Comparison of ENCODE assay signal across 12 cellular contexts in the genomic region with DNA sequence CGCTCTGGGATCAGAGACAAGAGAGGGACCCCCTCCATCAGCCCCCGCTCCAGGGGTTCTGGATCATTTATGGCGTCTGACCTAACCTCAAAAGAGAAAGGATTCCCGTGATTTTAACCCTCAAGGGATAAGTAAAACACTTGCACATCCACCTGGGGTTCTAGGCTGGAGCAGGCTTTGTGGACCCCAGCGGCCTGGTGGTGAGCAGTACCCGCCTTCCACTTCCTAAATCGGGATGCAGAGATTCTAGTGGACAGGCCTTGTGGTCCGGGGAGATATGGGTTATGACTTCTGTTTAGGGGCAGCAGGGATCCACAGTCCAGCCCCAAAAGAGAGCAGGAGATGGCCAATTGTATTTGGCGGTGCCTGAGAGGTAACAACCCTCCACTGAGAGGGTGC. TPM values are rescaled to one million over a fixed set of nuclear protein-coding genes. Genes with fewer than 3 reads are reported as not detected.
DNase-seq lines count a peak whose midpoint lies in the region; ATAC-seq and TF ChIP-seq lines count a peak whose summit lies in the region.
"Had no signal": no experiment of that assay in that cellular context is flagged by ENCODE, and none has a peak within 500 bp of the region (broad histone marks: within the 10 kb centered on the region; RNA-seq: fewer than 3 reads in every experiment).

No MANE protein-coding gene starts in this region.

- no peaks in the 10 kb centered on the region for H3K4me1 ChIP-seq in mesendoderm (ENCODE audit: control insufficient read depth, low read depth, low read length)
- H3K4me1 ChIP-seq in thoracic aorta (ENCODE audit: control insufficient read depth in 1 of 2, low read depth in 2 of 2), result peaks cover 6 to 14% of the 10 kb centered on the region in 2 donors

- no peak overlapping the region for H3K18ac ChIP-seq in mesendoderm (ENCODE audit: low read length)

- no peak overlapping the region for H4K5ac ChIP-seq in mesendoderm (ENCODE audit: low read length)

- ATAC-seq in thoracic aorta (ENCODE audit: insufficient number of reproducible peaks, low FRiP score, low read depth), result no peak
- no peak for ATAC-seq in GM21717 (IDR thresholded peaks at IDR 0.05; ENCODE audit: unreplicated experiment)
- ATAC-seq: activated CD8-positive, alpha-beta memory T cell treated with anti-CD3 and anti-CD28 coated beads, Interleukin-2, amount 10 ng/mL, durations not matched to agents 7 days and 5 days had no signal

- H4K8ac ChIP-seq in mesendoderm (ENCODE audit: low read depth, low read length), result no peak overlapping the region

- no peaks in the 10 kb centered on the region for H3K79me1 ChIP-seq in mesendoderm (ENCODE audit: low read length)

- H3K4me2 ChIP-seq in mesendoderm (ENCODE audit: low read length), result peak overlapping the region; percentile 51

- H3K36me3 Mint-ChIP-seq in activated T-cell treated with anti-CD3 and anti-CD28 coated beads, Interleukin-2, amount 50 U/mL, for 24 hours (ENCODE audit: low read depth), result no peaks in the 10 kb centered on the region
- H3K36me3 Mint-ChIP-seq: activated CD8-positive, alpha-beta memory T cell treated with anti-CD3 and anti-CD28 coated beads, Interleukin-2, amount 10 ng/mL, durations not matched to agents 7 days and 5 days had no signal

- peak overlapping the region; percentile 63 for H3K56ac ChIP-seq in mesendoderm (ENCODE audit: low read length)

- H3K4me3 ChIP-seq in choroid plexus epithelial cell (ENCODE audit: low read depth, low read length) (peak overlapping the region; percentile 51), mesendoderm (ENCODE audit: low read length) (no peak overlapping the region), thoracic aorta (peak overlapping the region; percentile 65)

- peaks cover 63% of the 10 kb centered on the region for H3K27me3 Mint-ChIP-seq in activated T-cell treated with anti-CD3 and anti-CD28 coated beads, Interleukin-2, amount 50 U/mL, for 24 hours

- DNase-seq in activated T-cell treated with anti-CD3 and anti-CD28 coated beads, Interleukin-2, amount 50 U/mL, for 24 hours, result no peak
- DNase-seq in activated T-cell treated with anti-CD3 and anti-CD28 coated beads for 4 hours, result no peak
- DNase-seq in choroid plexus epithelial cell (ENCODE audit: low read depth), result no peak
- DNase-seq in mesendoderm, result no peak
- no peak for DNase-seq in thoracic aorta (ENCODE audit: low spot score)
- no peak for DNase-seq in SHP77 treated with DMSO at 0.1 percent for 48 hours (lab: John Stamatoyannopoulos, UW)
- DNase-seq in nucleus accumbens (lab: John Stamatoyannopoulos, UW), result no peak
- DNase-seq: activated CD8-positive, alpha-beta memory T cell treated with anti-CD3 and anti-CD28 coated beads, Interleukin-2, amount 10 ng/mL, durations not matched to agents 7 days and 5 days; NCI-H1092 treated with DMSO at 0.1 percent for 48 hours; NK-92 treated with Interleukin-12 subunit alpha and Interleukin-12 subunit beta, amount 100 ng/mL, for 24 hours; T-helper 2 cell had no signal

- no peak overlapping the region for H2BK15ac ChIP-seq in mesendoderm (replicated peaks; ENCODE audit: low read depth)

- peaks cover 12% of the 10 kb centered on the region for H3K4me1 Mint-ChIP-seq in activated T-cell treated with anti-CD3 and anti-CD28 coated beads, Interleukin-2, amount 50 U/mL, for 24 hours (ENCODE audit: low read depth)

- H3K27me3 ChIP-seq in mesendoderm (ENCODE audit: insufficient read depth, low read length, poor library complexity) (peaks cover 13% of the 10 kb centered on the region), thoracic aorta (replicated peaks; ENCODE audit: insufficient read depth) (no peaks in the 10 kb centered on the region)

- no peaks in the 10 kb centered on the region for H3K9me3 Mint-ChIP-seq in activated T-cell treated with anti-CD3 and anti-CD28 coated beads, Interleukin-2, amount 50 U/mL, for 24 hours

- H3K36me3 ChIP-seq in mesendoderm (ENCODE audit: control insufficient read depth, insufficient read depth, low read length), result no peaks in the 10 kb centered on the region
- H3K36me3 ChIP-seq in thoracic aorta, result no peaks in the 10 kb centered on the region

- no peak overlapping the region for H2BK5ac ChIP-seq in mesendoderm (ENCODE audit: low read length)

- H2BK120ac ChIP-seq in mesendoderm (ENCODE audit: low read depth, low read length), result no peak overlapping the region

- H3K27ac ChIP-seq in mesendoderm (ENCODE audit: low read depth, low read length), result no peak overlapping the region
- no peak overlapping the region for H3K27ac ChIP-seq in thoracic aorta

- no CpG with 5 or more reads among the region's 9 CpGs for WGBS in mesendoderm (ENCODE audit: extremely low coverage, insufficient coverage, low lambda C conversion rate)

- no peak overlapping the region for H3K4ac ChIP-seq in mesendoderm (ENCODE audit: low read depth, low read length)

- no peak overlapping the region for H3K23ac ChIP-seq in mesendoderm (ENCODE audit: low read length)

- no peaks in the 10 kb centered on the region for H3K79me2 ChIP-seq in mesendoderm (ENCODE audit: control insufficient read depth, insufficient read depth, low read length)

- H3K9ac ChIP-seq in mesendoderm (ENCODE audit: low read length), result peak overlapping the region; percentile 58

- no peak for TF ChIP-seq CTCF in choroid plexus epithelial cell (conservative IDR thresholded peaks at IDR 0.05; ENCODE audit: low read depth, low read length)
- no peak for TF ChIP-seq CTCF in thoracic aorta (IDR thresholded peaks at IDR 0.05)

- H3K9me3 ChIP-seq in thoracic aorta, result no peaks in the 10 kb centered on the region

- no peak overlapping the region for H2AK5ac ChIP-seq in mesendoderm (ENCODE audit: low read length)

- no peak overlapping the region for H3K27ac Mint-ChIP-seq in activated T-cell treated with anti-CD3 and anti-CD28 coated beads, Interleukin-2, amount 50 U/mL, for 24 hours
- H3K27ac Mint-ChIP-seq: activated CD8-positive, alpha-beta memory T cell treated with anti-CD3 and anti-CD28 coated beads, Interleukin-2, amount 10 ng/mL, durations not matched to agents 7 days and 5 days had no signal

- peak overlapping the region; percentile 27 for H3K4me3 Mint-ChIP-seq in activated T-cell treated with anti-CD3 and anti-CD28 coated beads, Interleukin-2, amount 50 U/mL, for 24 hours
- H3K4me3 Mint-ChIP-seq: activated CD8-positive, alpha-beta memory T cell treated with anti-CD3 and anti-CD28 coated beads, Interleukin-2, amount 10 ng/mL, durations not matched to agents 7 days and 5 days had no signal

RNA-seq across cellular contexts. Expression of gene PITPNM3, which starts 0.7 kb away (rescaled TPM):
- 0.42 TPM for polyA plus RNA-seq in mesendoderm (2013, experiment 1 of 2)
- polyA plus RNA-seq in mesendoderm (2013, experiment 2 of 2), result 0.31 TPM
- total RNA-seq in thoracic aorta, result 1 to 10 TPM; 1.8 to 3.1 TPM
